Comparison of ENCODE assay signal across 10 cellular contexts in genomic region chr17:62628845-62629555, GRCh38. TPM values are rescaled to one million over a fixed set of nuclear protein-coding genes. Genes with fewer than 3 reads are reported as not detected.
DNase-seq lines count a peak whose midpoint lies in the region; ATAC-seq, FAIRE-seq and TF ChIP-seq lines count a peak whose summit lies in the region.
"Had no signal": no experiment of that assay in that cellular context is flagged by ENCODE, and none has a peak within 500 bp of the region (broad histone marks: within the 10 kb centered on the region; RNA-seq: fewer than 3 reads in every experiment).

No MANE protein-coding gene starts in this region.

- no TSS peak for BruUV-seq in K562 (replicated peaks; lab: Mats Ljungman, UMichigan)

- no peak for TF ChIP-seq RAD21 in K562 (CRISPR knock-in tag; conservative IDR thresholded peaks at IDR 0.05 in 1 of 2, IDR thresholded peaks at IDR 0.05 in 1 of 2)

- TF ChIP-seq EP300 in K562 (IDR thresholded peaks at IDR 0.05; ENCODE audit: low read length), result no peak

- intact Hi-C loops in K562 (cut with micrococcal nuclease), result no loop called here

- CTCF ChIA-PET in K562 (lab: Yijun Ruan, JAX; ENCODE audit: low intra/inter-chr PET ratio), result no interaction called here

- H3K4me3 ChIP-seq in K562, result 0 out of 2 replicates have a peak overlapping the region, but pooled peaks have one; percentile 43
- H3K4me3 ChIP-seq in keratinocyte (ENCODE audit: control insufficient read depth in 2 of 3, extremely low read depth in 1 of 3, insufficient read depth in 2 of 3, low read depth in 1 of 3, low read length in 3 of 3), result peak overlapping the region; percentile 65 to 92 (median 79)

- TF ChIP-seq POLR2A in K562 (conservative IDR thresholded peaks at IDR 0.05), result no peak

- H3K27me3 ChIP-seq in K562 (ENCODE audit: control insufficient read depth in 2 of 2, insufficient read depth in 2 of 2, low read length in 2 of 2), result peaks cover 19 to 62% of the 10 kb centered on the region in 2 experiments; a peak in 4 of 5 replicates
- no peaks in the 10 kb centered on the region for H3K27me3 ChIP-seq in keratinocyte (ENCODE audit: control insufficient read depth, extremely low read depth, insufficient read depth, low read length)
- H3K27me3 ChIP-seq: thyroid gland had no signal

- H4K20me1 ChIP-seq in K562 (replicated peaks; ENCODE audit: control insufficient read depth, insufficient read depth, low read length) (no peaks in the 10 kb centered on the region; the same call in 1 of the 2 replicates), keratinocyte (ENCODE audit: control insufficient read depth, extremely low read depth, insufficient read depth, low read length) (no peaks in the 10 kb centered on the region)

- no peak for TF ChIP-seq CTCF in K562 (IDR thresholded peaks at IDR 0.05 in 2 of 3, conservative IDR thresholded peaks at IDR 0.05 in 1 of 3; ENCODE audit: insufficient read depth in 2 of 3, low read depth in 1 of 3, low read length in 3 of 3)
- no peak for TF ChIP-seq CTCF in keratinocyte (optimal IDR thresholded peaks at IDR 0.05 in 1 of 3, IDR thresholded peaks at IDR 0.05 in 1 of 3, conservative IDR thresholded peaks at IDR 0.05 in 1 of 3; ENCODE audit: extremely low read depth in 1 of 3, insufficient read depth in 2 of 3, low read length in 3 of 3)
- TF ChIP-seq CTCF in type B pancreatic cell (conservative IDR thresholded peaks at IDR 0.05), result no peak

- no peaks in the 10 kb centered on the region for H3K9me3 ChIP-seq in K562 (replicated peaks; ENCODE audit: control insufficient read depth, insufficient read depth, low read depth, low read length)
- no peaks in the 10 kb centered on the region for H3K9me3 ChIP-seq in keratinocyte (ENCODE audit: control insufficient read depth, low read depth, low read length)
- H3K9me3 ChIP-seq: thyroid gland had no signal

- H2AFZ ChIP-seq in K562 (ENCODE audit: low read depth, low read length), result no peak overlapping the region
- peak overlapping the region; percentile 65 for H2AFZ ChIP-seq in keratinocyte (ENCODE audit: control insufficient read depth, low read length)

- no peak overlapping the region for H3K27ac ChIP-seq in K562 (ENCODE audit: extremely low read depth, low read depth, low read length)
- peak overlapping the region; percentile 40 for H3K27ac ChIP-seq in keratinocyte (ENCODE audit: control insufficient read depth, insufficient read depth, low read length)

- no peak for DNase-seq in activated T-cell treated with anti-CD3 and anti-CD28 coated beads, Interleukin-2, amount 50 U/mL, for 24 hours
- DNase-seq in activated T-cell treated with anti-CD3 and anti-CD28 coated beads for 4 hours (no peak), K562 (ENCODE audit: extremely low read depth in 1 of 4, low spot score in 3 of 4) (peak in 1 of 4 experiments; percentile 10), keratinocyte (ENCODE audit: low read depth, low spot score) (no peak), type B pancreatic cell (ENCODE audit: extremely low spot score, unreplicated experiment) (no peak), NCI-H774 (lab: John Stamatoyannopoulos, UW) (no peak), NCI-H69 (lab: John Stamatoyannopoulos, UW) (no peak)
- DNase-seq: erythroblast had no signal

- FAIRE-seq in K562 (lab: Jason Lieb, UNC) (no peak), keratinocyte (lab: Jason Lieb, UNC) (no peak)

- in situ Hi-C loops in K562 (cut with MboI), result no loop called here

- H3K36me3 ChIP-seq in K562 (ENCODE audit: control insufficient read depth, insufficient read depth, low read length) (no peaks in the 10 kb centered on the region), keratinocyte (ENCODE audit: control insufficient read depth in 2 of 2, extremely low read depth in 1 of 2, insufficient read depth in 2 of 2, low read length in 2 of 2) (peaks cover 0 to 3% of the 10 kb centered on the region in 2 experiments)
- H3K36me3 ChIP-seq: thyroid gland had no signal

- H3K4me3 Mint-ChIP-seq in activated T-cell treated with anti-CD3 and anti-CD28 coated beads, Interleukin-2, amount 50 U/mL, for 24 hours, result peak overlapping the region; percentile 84
- H3K4me3 Mint-ChIP-seq in type B pancreatic cell, result peak overlapping the region; percentile 95

- H3K27ac Mint-ChIP-seq in activated T-cell treated with anti-CD3 and anti-CD28 coated beads, Interleukin-2, amount 50 U/mL, for 24 hours, result peak overlapping the region; percentile 79
- H3K27ac Mint-ChIP-seq in type B pancreatic cell, result peak overlapping the region; percentile 87

- H3K9me1 ChIP-seq in K562 (ENCODE audit: control insufficient read depth, insufficient read depth, low read length), result no peaks in the 10 kb centered on the region
- peaks cover 3% of the 10 kb centered on the region for H3K9me1 ChIP-seq in keratinocyte (ENCODE audit: control insufficient read depth, extremely low read depth, insufficient read depth, low read length)

- peaks cover 4% of the 10 kb centered on the region for H3K36me3 Mint-ChIP-seq in activated T-cell treated with anti-CD3 and anti-CD28 coated beads, Interleukin-2, amount 50 U/mL, for 24 hours (ENCODE audit: low read depth)
- peaks cover 5% of the 10 kb centered on the region for H3K36me3 Mint-ChIP-seq in type B pancreatic cell

- no peak for ATAC-seq in K562
- ATAC-seq in HG02840 (IDR thresholded peaks at IDR 0.05; ENCODE audit: low FRiP score, unreplicated experiment), result no peak

- H3K79me2 ChIP-seq in K562 (ENCODE audit: control insufficient read depth, insufficient read depth, low read length), result no peaks in the 10 kb centered on the region
- H3K79me2 ChIP-seq in keratinocyte (ENCODE audit: control insufficient read depth, insufficient read depth, low read length), result peaks cover 52% of the 10 kb centered on the region

- POLR2A ChIA-PET in K562 (lab: Yijun Ruan, JAX), result no interaction called here

- no peak overlapping the region for H3K4me2 ChIP-seq in K562 (ENCODE audit: insufficient read depth, low read length)
- H3K4me2 ChIP-seq in keratinocyte (ENCODE audit: control insufficient read depth, extremely low read depth, insufficient read depth, low read depth, low read length), result peak overlapping the region; percentile 92

- 38% methylated on average over 16 of the region's 18 CpGs for WGBS in K562 (ENCODE audit: insufficient coverage, low coverage, missing lambda C conversion rate)

- H3K9me3 Mint-ChIP-seq in activated T-cell treated with anti-CD3 and anti-CD28 coated beads, Interleukin-2, amount 50 U/mL, for 24 hours, result no peaks in the 10 kb centered on the region
- no peaks in the 10 kb centered on the region for H3K9me3 Mint-ChIP-seq in type B pancreatic cell

- peaks cover 16% of the 10 kb centered on the region for H3K4me1 Mint-ChIP-seq in activated T-cell treated with anti-CD3 and anti-CD28 coated beads, Interleukin-2, amount 50 U/mL, for 24 hours (ENCODE audit: low read depth)
- H3K4me1 Mint-ChIP-seq in type B pancreatic cell (ENCODE audit: unreplicated experiment), result peaks cover 31% of the 10 kb centered on the region

- H3K9ac ChIP-seq in K562 (ENCODE audit: insufficient read depth in 1 of 2, low read depth in 2 of 2, low read length in 2 of 2), result no peak overlapping the region; a peak in 2 of 4 replicates
- H3K9ac ChIP-seq in keratinocyte (ENCODE audit: control insufficient read depth, extremely low read depth, insufficient read depth, low read length), result peak overlapping the region; percentile 71

- H3K27me3 Mint-ChIP-seq in activated T-cell treated with anti-CD3 and anti-CD28 coated beads, Interleukin-2, amount 50 U/mL, for 24 hours, result peaks cover 45% of the 10 kb centered on the region
- H3K27me3 Mint-ChIP-seq in type B pancreatic cell, result peaks cover 34% of the 10 kb centered on the region

- H3K4me1 ChIP-seq in K562 (replicated peaks in 1 of 2; ENCODE audit: control insufficient read depth in 2 of 2, insufficient read depth in 2 of 2, low read length in 2 of 2) (peaks cover 3 to 36% of the 10 kb centered on the region in 2 experiments; a peak in 3 of 5 replicates), keratinocyte (ENCODE audit: control insufficient read depth, extremely low read depth, insufficient read depth, low read length) (peaks cover 22% of the 10 kb centered on the region)

- dilution Hi-C loops in keratinocyte (cut with MboI; ENCODE audit: extremely low pct_ligation_motif_present, low sequenced_read_pairs), result no loop called here

TF ChIP-seq in K562, 482 proteins besides CTCF, POLR2A, EP300 and RAD21:
- TF ChIP-seq ZNF316 (IDR thresholded peaks at IDR 0.05) (0 out of 2 replicates have a peak, but pooled peaks have one; percentile 27), C11orf30 (IDR thresholded peaks at IDR 0.05; ENCODE audit: low read depth) (peak; percentile 32; the same call in 1 of the 2 replicates), ZNF445 (CRISPR knock-in tag; IDR thresholded peaks at IDR 0.05; ENCODE audit: low read depth) (no peak), POLR2H (tag; IDR thresholded peaks at IDR 0.05; ENCODE audit: low read depth) (no peak), COPS2 (conservative IDR thresholded peaks at IDR 0.05) (no peak)

RNA-seq across cellular contexts. Expression of gene MRC2, which starts 1.5 kb away (rescaled TPM):
- total RNA-seq in K562 (2011; cell fraction: chromatin; rRNA removed; ENCODE audit: low replicate concordance), result 13.5 and 48.4 TPM in 2 replicates
- total RNA-seq in K562 (2011; cell fraction: nucleolus; rRNA removed), result 54.0 and 59.1 TPM in 2 replicates
- total RNA-seq in K562 (2011; cell fraction: nucleoplasm; rRNA removed), result 25.0 and 27.9 TPM in 2 replicates
- 11.5 and 19.9 TPM in 2 replicates for total RNA-seq in K562 (2014; rRNA removed)
- 2.7 and 4.1 TPM in 2 replicates for total RNA-seq in K562 (2014; rRNA removed; fragmentation: Illumina TruSeq; extraction: Trizol)
- 3.8 and 4.1 TPM in 2 replicates for total RNA-seq in K562 (2015; rRNA removed; fragmentation: Illumina TruSeq; extraction: Trizol)
- total RNA-seq in K562 (2021), result 10.8 and 11.0 TPM in 2 replicates
- polyA plus RNA-seq in K562 (2011; rRNA removed), result 9.0 and 9.2 TPM in 2 replicates
- 5.1 and 16.1 TPM in 2 replicates for polyA plus RNA-seq in K562 (2011; cell fraction: cytosol; rRNA removed)
- polyA plus RNA-seq in K562 (2011; cell fraction: nucleus; rRNA removed), result 26.9 and 53.0 TPM in 2 replicates
- polyA plus RNA-seq in K562 (2012), result 15.9 and 30.3 TPM in 2 replicates
- polyA plus RNA-seq in K562 (2014; fragmentation: Illumina TruSeq; extraction: Trizol), result 6.6 and 9.7 TPM in 2 replicates
- under 1 TPM; 0.28 to 0.34 TPM for polyA plus RNA-seq in K562 (2014; fragmentation: Nextera tagmentation; extraction: Ambion mirVana)
- 8.1 and 11.3 TPM in 2 replicates for polyA plus RNA-seq in K562 (2014; rRNA removed)
- 2.5 and 7.6 TPM in 2 replicates for polyA minus RNA-seq in K562 (2011; rRNA and poly(A)+ RNA removed)
- polyA minus RNA-seq in K562 (2011; cell fraction: cytosol; rRNA and poly(A)+ RNA removed), result 7.0 and 7.5 TPM in 2 replicates
- 11.7 and 12.7 TPM in 2 replicates for polyA minus RNA-seq in K562 (2011; cell fraction: nucleus; rRNA and poly(A)+ RNA removed)
- 14.0 to 36.6 TPM (median 30.5 TPM) in 3 replicates for polyA plus RNA-seq in keratinocyte
- 26.9 TPM for polyA plus RNA-seq in keratinocyte (2011; ENCODE audit: low read depth)
- 5.4 and 16.0 TPM in 2 replicates for polyA plus RNA-seq in keratinocyte (2011; cell fraction: cytosol; rRNA removed)
- polyA plus RNA-seq in keratinocyte (2011; cell fraction: nucleus; rRNA removed), result 63.2 and 93.3 TPM in 2 replicates
- 24.8 and 56.6 TPM in 2 replicates for polyA plus RNA-seq in keratinocyte (2012; ENCODE audit: low replicate concordance)
- 38.7 to 103 TPM (median 66.0 TPM) in 3 replicates for polyA minus RNA-seq in keratinocyte
- 59.9 TPM for polyA minus RNA-seq in keratinocyte (2011; cell fraction: cytosol; rRNA and poly(A)+ RNA removed)
- 154 and 171 TPM in 2 replicates for polyA minus RNA-seq in keratinocyte (2011; cell fraction: nucleus; rRNA and poly(A)+ RNA removed)
- 1.9 and 52.7 TPM in 2 replicates for total RNA-seq in type B pancreatic cell (ENCODE audit: low replicate concordance)
